16 cellular contexts compared by ENCODE assay signal in genomic region chr10:71472466-71472865, GRCh38.
"Had no signal": no experiment of that assay in that cellular context is flagged by ENCODE, and none has a peak within 500 bp of the region (broad histone marks: within the 10 kb centered on the region; RNA-seq: fewer than 3 reads in every experiment).

No MANE protein-coding gene starts in this region.

- H3K9ac ChIP-seq: neural progenitor cell had no signal

- ATAC-seq: activated CD8-positive, alpha-beta T cell treated with anti-CD3 and anti-CD28 coated beads for 36 hours; activated T-cell treated with anti-CD3 and anti-CD28 coated beads, Interleukin-2, amount 50 U/mL, for 4 hours had no signal

- DNase-seq: activated CD4-positive, alpha-beta T cell treated with anti-CD3 and anti-CD28 coated beads, Interleukin-2, amount 10 ng/mL, durations not matched to agents 24 days and 14 days; activated CD8-positive, alpha-beta T cell treated with anti-CD3 and anti-CD28 coated beads for 36 hours; activated naive CD4-positive, alpha-beta T cell treated with anti-CD3 and anti-CD28 coated beads, Interleukin-2, amount 50 U/mL, for 16 hours; activated T-cell treated with anti-CD3 and anti-CD28 coated beads, Interleukin-2, amount 50 U/mL, for 4 hours; dermis blood vessel endothelial cell; effector memory CD4-positive, alpha-beta T cell; stimulated activated CD4-positive, alpha-beta T cell treated with anti-CD3 and anti-CD28 coated beads, Interleukin-12 subunit alpha, Interleukin-12 subunit beta, amount 100 ng/mL, for 4 hours; stimulated activated CD4-positive, alpha-beta T cell treated with anti-CD3 and anti-CD28 coated beads, Interleukin-1b, Interleukin-23, amount 100 ng/mL, for 48 hours; stimulated activated CD8-positive, alpha-beta memory T cell treated with anti-CD3 and anti-CD28 coated beads, Interleukin-4, amount 100 ng/mL, for 48 hours; stimulated activated naive CD4-positive, alpha-beta T cell treated with Interleukin-2 at 50 U/mL for 16 hours had no signal

- H2AFZ ChIP-seq: neural progenitor cell had no signal

- H3K9me3 ChIP-seq: ascending aorta, esophagus muscularis mucosa, tibial nerve had no signal

- H3K27me3 ChIP-seq: ascending aorta, esophagus muscularis mucosa, neural progenitor cell, tibial nerve had no signal

- H3K36me3 Mint-ChIP-seq: memory B cell, neural progenitor cell had no signal

- H3K36me3 ChIP-seq: ascending aorta, esophagus muscularis mucosa, neural progenitor cell, tibial nerve had no signal

- H3K4me3 ChIP-seq: ascending aorta, esophagus muscularis mucosa, neural progenitor cell, SK-N-MC, tibial nerve had no signal

- H3K27ac Mint-ChIP-seq: activated CD4-positive, alpha-beta T cell treated with anti-CD3 and anti-CD28 coated beads, Interleukin-2, amount 10 ng/mL, durations not matched to agents 24 days and 14 days; activated CD8-positive, alpha-beta T cell treated with anti-CD3 and anti-CD28 coated beads for 36 hours; memory B cell; neural progenitor cell had no signal

- H3K4me2 ChIP-seq: neural progenitor cell had no signal

- H3K4me3 Mint-ChIP-seq: activated CD4-positive, alpha-beta T cell treated with anti-CD3 and anti-CD28 coated beads, Interleukin-2, amount 10 ng/mL, durations not matched to agents 24 days and 14 days; activated CD8-positive, alpha-beta T cell treated with anti-CD3 and anti-CD28 coated beads for 36 hours; activated T-cell treated with anti-CD3 and anti-CD28 coated beads, Interleukin-2, amount 50 U/mL, for 4 hours; memory B cell; neural progenitor cell had no signal

- H3K9me3 Mint-ChIP-seq: activated CD4-positive, alpha-beta T cell treated with anti-CD3 and anti-CD28 coated beads, Interleukin-2, amount 10 ng/mL, durations not matched to agents 24 days and 14 days; activated CD8-positive, alpha-beta T cell treated with anti-CD3 and anti-CD28 coated beads for 36 hours; activated T-cell treated with anti-CD3 and anti-CD28 coated beads, Interleukin-2, amount 50 U/mL, for 4 hours; memory B cell; neural progenitor cell had no signal

- H3K27ac ChIP-seq: ascending aorta, neural progenitor cell, SK-N-MC had no signal
